In the genomic region with DNA sequence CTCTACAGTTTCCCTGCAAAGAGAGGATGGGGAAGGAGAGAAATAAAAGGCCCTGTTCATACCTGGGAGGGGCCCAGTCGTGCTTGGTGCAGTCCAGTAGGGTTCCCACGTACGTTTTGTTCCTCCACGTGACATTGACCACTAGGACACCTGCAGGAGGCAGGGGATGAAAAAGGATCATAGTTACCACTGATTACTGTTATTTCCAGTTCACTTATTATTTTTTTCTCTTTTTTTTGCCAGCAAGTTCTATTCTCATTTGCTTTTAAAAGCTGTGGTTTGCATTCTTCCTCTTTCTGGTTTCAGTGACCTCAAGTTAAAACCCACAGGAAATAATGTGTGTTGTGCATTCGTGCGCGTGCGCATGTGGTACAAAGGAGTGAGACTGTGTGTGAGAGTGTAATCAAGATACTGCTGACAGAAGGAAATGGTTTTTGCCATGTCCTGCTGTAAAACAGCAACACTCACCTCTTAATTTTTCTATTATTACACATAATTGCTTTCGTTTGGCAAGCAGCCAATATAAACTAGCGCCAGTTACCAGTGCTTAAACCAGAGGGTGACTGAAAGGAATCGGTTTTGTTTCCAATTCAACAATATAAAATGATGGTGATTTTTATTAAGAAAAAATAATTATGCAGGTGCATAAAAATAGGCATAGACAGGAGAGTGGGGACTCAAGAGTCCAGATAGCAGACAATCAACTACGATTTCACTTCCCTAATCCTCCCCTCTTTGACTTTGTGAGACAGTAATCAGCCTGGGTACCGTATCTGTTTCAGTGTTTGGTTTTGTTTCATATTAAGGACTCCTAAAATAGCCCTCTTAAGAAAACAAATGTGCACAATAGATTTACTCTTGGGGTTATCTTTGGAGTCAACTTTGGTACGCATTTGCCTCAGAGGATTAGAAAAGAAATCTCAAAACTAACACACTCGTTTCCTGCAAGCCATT, we compare ENCODE assay signal across 8 cellular contexts.
A peak's percentile ranks its signal among the peaks of the same experiment; 100 is the strongest.
DNase-seq lines count a peak whose midpoint lies in the region; ATAC-seq, FAIRE-seq and TF ChIP-seq lines count a peak whose summit lies in the region.

No MANE protein-coding gene starts in this region.

- TF ChIP-seq POLR2A in GM12891 (IDR thresholded peaks at IDR 0.05; ENCODE audit: low read depth, low read length), result no peak

- H3K4me3 ChIP-seq in astrocyte of the spinal cord (ENCODE audit: low read depth, low read length), result peak overlapping the region; percentile 1

- peaks cover 32 to 42% (median 35%) of the 10 kb centered on the region in 3 donors for H3K27me3 Mint-ChIP-seq in immature natural killer cell (ENCODE audit: low read depth in 3 of 3)

- H3K27ac Mint-ChIP-seq in immature natural killer cell, result peak overlapping the region; percentile 3 to 92 (median 76)

- in situ Hi-C loops in astrocyte of the spinal cord (cut with HindIII; ENCODE audit: low sequenced_read_pairs), result no loop called here

- peak; percentile 92 for FAIRE-seq in GM12891 (lab: Jason Lieb, UNC)

- peaks cover 0 to 2% (median 0%) of the 10 kb centered on the region in 6 donors for H3K9me3 Mint-ChIP-seq in immature natural killer cell

- H3K36me3 Mint-ChIP-seq in immature natural killer cell, result no peaks in the 10 kb centered on the region

- no peak for TF ChIP-seq CTCF in astrocyte of the spinal cord (IDR thresholded peaks at IDR 0.05; ENCODE audit: low read depth, low read length)

- ATAC-seq in HG02678 (IDR thresholded peaks at IDR 0.05; ENCODE audit: unreplicated experiment), result peak; percentile 78

- peak; percentile 38 for DNase-seq in GM12891 (ENCODE audit: insufficient read length, low spot score)
- DNase-seq in NCI-H1417 treated with DMSO at 0.1 percent for 48 hours (lab: John Stamatoyannopoulos, UW), result peak; percentile 74
- peak in 4 of 5 experiments; percentile 7 to 97 (median 56) for DNase-seq in T-helper 2 cell
- peak; percentile 97 for DNase-seq in astrocyte of the spinal cord (ENCODE audit: low read depth, low spot score)
- DNase-seq in immature natural killer cell, result peak; percentile 89 to 92 (median 89)
- DNase-seq in stimulated activated CD4-positive, alpha-beta T cell treated with anti-CD3 and anti-CD28 coated beads, Interleukin-2, amount 100 ng/mL, for 4 hours (ENCODE audit: low read depth), result peak; percentile 37
- DNase-seq in NCI-H187 treated with DMSO at 0.1 percent for 48 hours (lab: John Stamatoyannopoulos, UW), result no peak

- peaks cover 35 to 46% of the 10 kb centered on the region in 2 donors for H3K4me1 Mint-ChIP-seq in immature natural killer cell

- H3K4me3 Mint-ChIP-seq in immature natural killer cell, result peak overlapping the region; percentile 42 to 91 (median 55)

TF ChIP-seq in GM12891, 5 proteins besides CTCF, POLR2A, EP300 and RAD21:
- TF ChIP-seq POU2F2 (IDR thresholded peaks at IDR 0.05; ENCODE audit: low read depth, low read length) (peak; percentile 49), POLR2AphosphoS5 (IDR thresholded peaks at IDR 0.05; ENCODE audit: low read depth, low read length) (no peak), SPI1 (IDR thresholded peaks at IDR 0.05; ENCODE audit: low read depth, low read length) (peak; percentile 98), PAX5 (IDR thresholded peaks at IDR 0.05; ENCODE audit: insufficient read depth, low read length, severe bottlenecking) (peak; percentile 6), TAF1 (IDR thresholded peaks at IDR 0.05; ENCODE audit: low read depth, low read length) (no peak)
